In genomic region chr10:18650618-18651017, GRCh38 we compare ENCODE assay signal across 8 cellular contexts. TPM values are rescaled to one million over a fixed set of nuclear protein-coding genes. Genes with fewer than 3 reads are reported as not detected.
A peak's percentile ranks its signal among the peaks of the same experiment; 100 is the strongest.
DNase-seq lines count a peak whose midpoint lies in the region; ATAC-seq, FAIRE-seq and TF ChIP-seq lines count a peak whose summit lies in the region.

No MANE protein-coding gene starts in this region.

- no peak for FAIRE-seq in H54 (lab: Jason Lieb, UNC)

- H2AFZ ChIP-seq in Karpas-422 (ENCODE audit: low read length) = no peak overlapping the region
- peak overlapping the region; percentile 94 for H2AFZ ChIP-seq in mammary epithelial cell (ENCODE audit: low read depth, low read length)

- no peak for TF ChIP-seq POLR2A in H54 (IDR thresholded peaks at IDR 0.05; ENCODE audit: low read depth, low read length)

- H3K9me3 ChIP-seq in AG04450 (ENCODE audit: control insufficient read depth, insufficient read depth, low read length) (no peaks in the 10 kb centered on the region), Karpas-422 (ENCODE audit: low read length) (no peaks in the 10 kb centered on the region), mammary epithelial cell (replicated peaks; ENCODE audit: insufficient read depth, low read length) (no peaks in the 10 kb centered on the region), mucosa of stomach (ENCODE audit: control insufficient read depth, low read length) (no peaks in the 10 kb centered on the region)

- BruUV-seq in mammary epithelial cell (replicated peaks; lab: Mats Ljungman, UMichigan) = no TSS peak

- H3K4me2 ChIP-seq in Karpas-422 (ENCODE audit: low read depth, low read length, poor library complexity, severe bottlenecking) = peak overlapping the region; percentile 98
- H3K4me2 ChIP-seq in mammary epithelial cell (ENCODE audit: insufficient read depth, low read depth, low read length) = peak overlapping the region; percentile 81

- dilution Hi-C loops in mammary epithelial cell (cut with HindIII; ENCODE audit: low sequenced_read_pairs) = no loop called here

- DNase-seq in AG04450 (ENCODE audit: low read depth, low spot score) = no peak
- peak; percentile 65 for DNase-seq in Karpas-422
- DNase-seq in mammary epithelial cell = no peak
- no peak for DNase-seq in cortex of kidney (lab: John Stamatoyannopoulos, UW)
- DNase-seq in H54 (ENCODE audit: insufficient read length, low spot score) = no peak

- H3K4me3 ChIP-seq in AG04450 (ENCODE audit: low read depth, low read length) (peak overlapping the region; percentile 87), Karpas-422 (ENCODE audit: low read length) (peak overlapping the region; percentile 78), mammary epithelial cell (replicated peaks in 1 of 3; ENCODE audit: insufficient read depth in 1 of 3, low read depth in 2 of 3, low read length in 3 of 3) (peak overlapping the region; percentile 65 to 90 (median 87)), mucosa of stomach (ENCODE audit: low read length) (peak overlapping the region; percentile 68)

- 0% methylated on average over 4 of the region's 4 CpGs for WGBS in mammary epithelial cell (ENCODE audit: low coverage, missing lambda C conversion rate)

- ATAC-seq in HG02870 (IDR thresholded peaks at IDR 0.05; ENCODE audit: unreplicated experiment) (no peak), GM18868 (IDR thresholded peaks at IDR 0.05; ENCODE audit: unreplicated experiment) (no peak)

- H4K20me1 ChIP-seq in Karpas-422 (ENCODE audit: insufficient read depth, low read depth, low read length) (no peaks in the 10 kb centered on the region), mammary epithelial cell (ENCODE audit: insufficient read depth, low read length) (no peaks in the 10 kb centered on the region)

- intact Hi-C loops in mammary epithelial cell (cut with micrococcal nuclease) = loop anchor here (2.0 to 5.0 kb wide), 2 partner anchors 43 to 62 kb away; no protein-coding TSS in a partner anchor

- TF ChIP-seq CTCF in AG04450 (IDR thresholded peaks at IDR 0.05; ENCODE audit: low read depth, low read length) = no peak
- no peak for TF ChIP-seq CTCF in mammary epithelial cell (conservative IDR thresholded peaks at IDR 0.05 in 1 of 2, IDR thresholded peaks at IDR 0.05 in 1 of 2; ENCODE audit: extremely low read depth in 1 of 2, insufficient read depth in 1 of 2, low read depth in 1 of 2, low read length in 2 of 2)

- H3K79me2 ChIP-seq in Karpas-422 (ENCODE audit: low read length) = peaks cover 52% of the 10 kb centered on the region
- peaks cover 31% of the 10 kb centered on the region for H3K79me2 ChIP-seq in mammary epithelial cell (ENCODE audit: insufficient read depth, low read length)

- H3K9ac ChIP-seq in Karpas-422 (ENCODE audit: low read length) (peak overlapping the region; percentile 79), mammary epithelial cell (ENCODE audit: insufficient read depth, low read length) (peak overlapping the region; percentile 94), mucosa of stomach (ENCODE audit: low read length) (peak overlapping the region; percentile 79)

- H3K27ac ChIP-seq in AG04450 (ENCODE audit: low read depth, low read length) (no peak overlapping the region), Karpas-422 (ENCODE audit: low read length) (peak overlapping the region; percentile 62), mammary epithelial cell (ENCODE audit: insufficient read depth, low read depth, low read length) (peak overlapping the region; percentile 89)

- H3K36me3 ChIP-seq in Karpas-422 (ENCODE audit: insufficient read depth, low read length) = peaks cover 4% of the 10 kb centered on the region; the same call in 1 of the 2 replicates
- peaks cover 5% of the 10 kb centered on the region for H3K36me3 ChIP-seq in mammary epithelial cell (ENCODE audit: insufficient read depth, low read length)
- no peaks in the 10 kb centered on the region for H3K36me3 ChIP-seq in mucosa of stomach (ENCODE audit: control insufficient read depth, insufficient read depth, low read length)

- POLR2A ChIA-PET in AG04450 (lab: Yijun Ruan, JAX) = interaction anchor here (0.9 kb wide), 1 partner anchor 8 kb away, joined by 5 read pairs; the partner anchor contains the start of gene ARL5B

- H3K27me3 ChIP-seq in AG04450 (ENCODE audit: control insufficient read depth, insufficient read depth, low read length) = no peaks in the 10 kb centered on the region
- no peaks in the 10 kb centered on the region for H3K27me3 ChIP-seq in Karpas-422 (ENCODE audit: low read length)
- H3K27me3 ChIP-seq in mammary epithelial cell (ENCODE audit: insufficient read depth, low read length) = no peaks in the 10 kb centered on the region
- H3K27me3 ChIP-seq in mucosa of stomach (ENCODE audit: control insufficient read depth, insufficient read depth, low read length) = no peaks in the 10 kb centered on the region

- no peaks in the 10 kb centered on the region for H3K9me2 ChIP-seq in Karpas-422 (replicated peaks; ENCODE audit: insufficient read depth, low read length)

- H3K4me1 ChIP-seq in Karpas-422 (ENCODE audit: low read length) (peaks cover 30% of the 10 kb centered on the region), mammary epithelial cell (ENCODE audit: insufficient read depth, low read length) (peaks cover 8% of the 10 kb centered on the region), mucosa of stomach (ENCODE audit: control insufficient read depth, insufficient read depth, low read length) (no peaks in the 10 kb centered on the region)

- in situ Hi-C loops in mammary epithelial cell (cut with MboI; ENCODE audit: low sequenced_read_pairs in 2 of 2) = no loop called here

- CTCF ChIA-PET in AG04450 (lab: Charles Lee) (interaction anchor here (0.6 kb wide), 1 partner anchor 1176 kb away, joined by 6 read pairs; no protein-coding TSS in a partner anchor), mammary epithelial cell (lab: Charles Lee; ENCODE audit: low non-redundant PET) (no interaction called here)

RNA-seq across cellular contexts. Expression of gene NSUN6, which starts 0.8 kb away (rescaled TPM):
- 6.0 and 7.6 TPM in 2 replicates for polyA plus RNA-seq in AG04450 (2011; rRNA removed)
- 6.9 and 10.6 TPM in 2 replicates for polyA minus RNA-seq in AG04450 (2011; rRNA and poly(A)+ RNA removed)
- total RNA-seq in Karpas-422 (2014; rRNA removed; shearing (Covaris generic); ENCODE audit: low replicate concordance) = 22.0 and 29.0 TPM in 2 replicates
- 1 to 10 TPM; 8.1 to 8.5 TPM for total RNA-seq in mammary epithelial cell
- polyA plus RNA-seq in mammary epithelial cell = 5.5 TPM
- 16.1 TPM for polyA minus RNA-seq in mammary epithelial cell

RNA-seq across cellular contexts. Expression of gene ARL5B, which starts 8.6 kb away (rescaled TPM):
- polyA plus RNA-seq in AG04450 (2011; rRNA removed) (15.1 and 24.2 TPM in 2 replicates), mammary epithelial cell (3.4 TPM)
- polyA minus RNA-seq in AG04450 (2011; rRNA and poly(A)+ RNA removed) = 10.9 and 25.4 TPM in 2 replicates
- total RNA-seq in Karpas-422 (2014; rRNA removed; shearing (Covaris generic); ENCODE audit: low replicate concordance) = 7.8 and 22.4 TPM in 2 replicates
- 10 to 100 TPM; 14.1 to 16.8 TPM for total RNA-seq in mammary epithelial cell
- 7.2 TPM for polyA minus RNA-seq in mammary epithelial cell
